In the genomic region with DNA sequence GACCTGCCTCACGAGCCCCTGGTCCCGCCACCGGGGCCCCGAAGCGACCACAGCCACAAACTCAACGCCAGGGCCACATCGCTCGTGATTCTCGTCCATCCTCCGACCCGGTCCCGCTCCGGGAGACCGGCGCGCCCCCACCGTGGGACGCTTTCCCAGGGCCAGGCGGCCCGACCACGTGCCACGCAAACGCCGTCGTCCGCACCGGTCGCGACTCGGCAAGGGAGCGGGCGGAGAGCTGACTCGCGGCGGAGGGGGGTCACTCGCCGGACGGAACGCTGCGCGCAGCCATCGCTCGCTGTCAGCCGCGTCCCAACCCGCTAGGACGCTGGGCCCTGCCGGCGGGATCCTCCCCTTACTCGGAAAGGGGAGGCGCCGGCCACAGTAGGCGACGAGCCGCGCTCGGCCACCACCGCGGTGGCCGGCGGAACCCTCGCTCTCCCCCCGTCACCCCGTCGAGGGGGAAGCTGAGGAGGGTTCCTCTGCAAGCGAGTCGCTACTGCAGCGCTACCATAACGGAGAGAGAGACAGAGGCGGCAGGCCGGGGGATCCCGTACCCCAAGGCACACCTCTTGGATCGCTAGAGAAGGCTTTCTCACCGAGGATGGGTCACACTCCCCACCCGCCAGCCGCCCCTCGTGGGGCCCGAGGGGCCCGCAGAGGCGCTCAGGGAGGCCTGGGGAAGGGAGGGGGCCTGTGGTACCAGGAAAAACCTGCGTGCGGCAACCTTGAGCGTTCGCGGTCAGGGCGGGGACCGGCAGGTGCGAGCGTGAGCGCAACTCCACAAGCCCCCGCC, we compare ENCODE assay signal across 9 cellular contexts.
DNase-seq lines count a peak whose midpoint lies in the region; ATAC-seq, FAIRE-seq and TF ChIP-seq lines count a peak whose summit lies in the region.
"Had no signal": no experiment of that assay in that cellular context is flagged by ENCODE, and none has a peak within 500 bp of the region (broad histone marks: within the 10 kb centered on the region; RNA-seq: fewer than 3 reads in every experiment).

No MANE protein-coding gene starts in this region.

- H3K36me3 Mint-ChIP-seq in activated naive CD4-positive, alpha-beta T cell treated with anti-CD3 and anti-CD28 coated beads for 36 hours (ENCODE audit: low read depth): no peaks in the 10 kb centered on the region

- H3K27ac ChIP-seq in keratinocyte (ENCODE audit: control insufficient read depth, insufficient read depth, low read length): no peak overlapping the region
- H3K27ac ChIP-seq: C4-2B had no signal

- no peaks in the 10 kb centered on the region for H3K9me1 ChIP-seq in keratinocyte (ENCODE audit: control insufficient read depth, extremely low read depth, insufficient read depth, low read length)

- peak; percentile 88 for FAIRE-seq in keratinocyte (lab: Jason Lieb, UNC)

- H3K27me3 Mint-ChIP-seq in activated naive CD4-positive, alpha-beta T cell treated with anti-CD3 and anti-CD28 coated beads for 36 hours (ENCODE audit: low read depth): peaks cover 4% of the 10 kb centered on the region

- H3K9me3 Mint-ChIP-seq in activated naive CD4-positive, alpha-beta T cell treated with anti-CD3 and anti-CD28 coated beads for 36 hours: peaks cover 2% of the 10 kb centered on the region

- peaks cover 24% of the 10 kb centered on the region for H3K27me3 ChIP-seq in keratinocyte (ENCODE audit: control insufficient read depth, extremely low read depth, insufficient read depth, low read length)

- dilution Hi-C loops in keratinocyte (cut with MboI; ENCODE audit: extremely low pct_ligation_motif_present, low sequenced_read_pairs): no loop called here

- H3K4me3 ChIP-seq in keratinocyte (ENCODE audit: control insufficient read depth in 2 of 3, extremely low read depth in 1 of 3, insufficient read depth in 2 of 3, low read depth in 1 of 3, low read length in 3 of 3): peak overlapping the region in 2 of 3 experiments; percentile 20

- no peak overlapping the region for H3K9ac ChIP-seq in keratinocyte (ENCODE audit: control insufficient read depth, extremely low read depth, insufficient read depth, low read length)

- ATAC-seq in HG03571 (IDR thresholded peaks at IDR 0.05; ENCODE audit: unreplicated experiment): no peak

- no peaks in the 10 kb centered on the region for H3K9me3 ChIP-seq in keratinocyte (ENCODE audit: control insufficient read depth, low read depth, low read length)

- intact Hi-C loops in activated naive CD4-positive, alpha-beta T cell treated with anti-CD3 and anti-CD28 coated beads for 36 hours (cut with micrococcal nuclease): loop anchor here (5.0 kb wide), 1 partner anchor 134 kb away; no protein-coding TSS in a partner anchor

- peaks cover 19% of the 10 kb centered on the region for H3K4me1 Mint-ChIP-seq in activated naive CD4-positive, alpha-beta T cell treated with anti-CD3 and anti-CD28 coated beads for 36 hours (ENCODE audit: low read depth)

- H3K4me2 ChIP-seq in keratinocyte (ENCODE audit: control insufficient read depth, extremely low read depth, insufficient read depth, low read depth, low read length): peak overlapping the region; percentile 32

- H2AFZ ChIP-seq in keratinocyte (ENCODE audit: control insufficient read depth, low read length): peak overlapping the region; percentile 19

- no peaks in the 10 kb centered on the region for H3K79me2 ChIP-seq in keratinocyte (ENCODE audit: control insufficient read depth, insufficient read depth, low read length)

- CTCF ChIA-PET in activated naive CD4-positive, alpha-beta T cell treated with anti-CD3 and anti-CD28 coated beads for 36 hours (lab: Charles Lee): no interaction called here

- peak overlapping the region; percentile 36 for H3K4me3 Mint-ChIP-seq in activated naive CD4-positive, alpha-beta T cell treated with anti-CD3 and anti-CD28 coated beads for 36 hours

- no peaks in the 10 kb centered on the region for H4K20me1 ChIP-seq in keratinocyte (ENCODE audit: control insufficient read depth, extremely low read depth, insufficient read depth, low read length)

- TF ChIP-seq CTCF in keratinocyte (optimal IDR thresholded peaks at IDR 0.05 in 1 of 3, IDR thresholded peaks at IDR 0.05 in 1 of 3, conservative IDR thresholded peaks at IDR 0.05 in 1 of 3; ENCODE audit: extremely low read depth in 1 of 3, insufficient read depth in 2 of 3, low read length in 3 of 3): no peak

- H3K36me3 ChIP-seq in keratinocyte (ENCODE audit: control insufficient read depth in 2 of 2, extremely low read depth in 1 of 2, insufficient read depth in 2 of 2, low read length in 2 of 2): no peaks in the 10 kb centered on the region

- DNase-seq in NCI-H748 (lab: John Stamatoyannopoulos, UW; ENCODE audit: unreplicated experiment) (peak; percentile 76), NCI-H748 treated with DMSO at 0.1 percent for 48 hours (lab: John Stamatoyannopoulos, UW) (no peak), keratinocyte (ENCODE audit: low read depth, low spot score) (no peak), LoVo (ENCODE audit: low spot score) (no peak), NCI-H2081 treated with DMSO at 0.1 percent for 48 hours (lab: John Stamatoyannopoulos, UW) (no peak)
- peak; percentile 61 for DNase-seq in activated naive CD4-positive, alpha-beta T cell treated with anti-CD3 and anti-CD28 coated beads for 36 hours
- DNase-seq in stimulated activated CD8-positive, alpha-beta memory T cell treated with anti-CD3 and anti-CD28 coated beads, Interleukin-7, amount 100 ng/mL, for 4 hours (ENCODE audit: low read depth in 2 of 2): peak; percentile 7 to 34

- no peak overlapping the region for H3K27ac Mint-ChIP-seq in activated naive CD4-positive, alpha-beta T cell treated with anti-CD3 and anti-CD28 coated beads for 36 hours

- H3K4me1 ChIP-seq in keratinocyte (ENCODE audit: control insufficient read depth, extremely low read depth, insufficient read depth, low read length): no peaks in the 10 kb centered on the region

Comparison
In these comparisons a context has a peak if more than half of its experiments do, and no peak if none do; other contexts are left out.
1. DNase-seq: peak in NCI-H748 (single experiment), activated naive CD4-positive, alpha-beta T cell treated with anti-CD3 and anti-CD28 coated beads for 36 hours (single experiment) and stimulated activated CD8-positive, alpha-beta memory T cell treated with anti-CD3 and anti-CD28 coated beads, Interleukin-7, amount 100 ng/mL, for 4 hours (2 of 2); none in NCI-H748 treated with DMSO at 0.1 percent for 48 hours (single experiment), keratinocyte (single experiment), LoVo (single experiment) and NCI-H2081 treated with DMSO at 0.1 percent for 48 hours (single experiment).